Comparison of ENCODE assay signal across 11 cellular contexts in genomic region chr13:35927554-35927953, GRCh38.
DNase-seq lines count a peak whose midpoint lies in the region; ATAC-seq and TF ChIP-seq lines count a peak whose summit lies in the region.
"Had no signal": no experiment of that assay in that cellular context is flagged by ENCODE, and none has a peak within 500 bp of the region (broad histone marks: within the 10 kb centered on the region; RNA-seq: fewer than 3 reads in every experiment).

No MANE protein-coding gene starts in this region.

- H3K27me3 ChIP-seq in colonic mucosa, result no peaks in the 10 kb centered on the region

- H3K4me3 ChIP-seq in colonic mucosa, result no peak overlapping the region

- peak; percentile 98 for DNase-seq in A172 (ENCODE audit: low spot score)
- peak; percentile 80 for DNase-seq in LHCN-M2 (ENCODE audit: low read depth)
- peak; percentile 20 for DNase-seq in colonic mucosa
- DNase-seq in lung microvascular endothelial cell (ENCODE audit: low read depth in 2 of 2), result peak; percentile 7 to 17
- DNase-seq in NCI-H82 (lab: John Stamatoyannopoulos, UW), result no peak
- no peak for DNase-seq in stimulated activated naive CD4-positive, alpha-beta T cell (lab: John Stamatoyannopoulos, UW)
- no peak for DNase-seq in NCI-H187 treated with DMSO at 0.1 percent for 48 hours (lab: John Stamatoyannopoulos, UW)
- DNase-seq: activated B cell treated with CpG ODN at 0.5 μM for 24 hours, activated gamma-delta T cell treated with Interleukin-2 at 50 U/mL for 16 hours, NCI-H526 treated with DMSO at 0.1 percent for 48 hours had no signal

- ATAC-seq in GM19328 (IDR thresholded peaks at IDR 0.05; ENCODE audit: unreplicated experiment), result no peak

- H3K4me1 ChIP-seq in colonic mucosa, result no peaks in the 10 kb centered on the region

- TF ChIP-seq CTCF in colonic mucosa (IDR thresholded peaks at IDR 0.05), result no peak

- no peak overlapping the region for H3K9ac ChIP-seq in colonic mucosa (ENCODE audit: low read depth in 2 of 2, low read length in 2 of 2)

- no peaks in the 10 kb centered on the region for H3K36me3 ChIP-seq in colonic mucosa

- no peaks in the 10 kb centered on the region for H3K9me3 ChIP-seq in colonic mucosa

- intact Hi-C loops in colonic mucosa (cut with DNase I), result no loop called here

- no peak overlapping the region for H3K27ac ChIP-seq in colonic mucosa

Comparison
In these comparisons a context has a peak if more than half of its experiments do, and no peak if none do; other contexts are left out.
1. DNase-seq: peak in A172 (single experiment), LHCN-M2 (single experiment), colonic mucosa (single experiment) and lung microvascular endothelial cell (2 of 2); none in NCI-H82 (single experiment), stimulated activated naive CD4-positive, alpha-beta T cell (0 of 6) and NCI-H187 treated with DMSO at 0.1 percent for 48 hours (single experiment).